ENCODE assay signal across 29 cellular contexts in the genomic region with DNA sequence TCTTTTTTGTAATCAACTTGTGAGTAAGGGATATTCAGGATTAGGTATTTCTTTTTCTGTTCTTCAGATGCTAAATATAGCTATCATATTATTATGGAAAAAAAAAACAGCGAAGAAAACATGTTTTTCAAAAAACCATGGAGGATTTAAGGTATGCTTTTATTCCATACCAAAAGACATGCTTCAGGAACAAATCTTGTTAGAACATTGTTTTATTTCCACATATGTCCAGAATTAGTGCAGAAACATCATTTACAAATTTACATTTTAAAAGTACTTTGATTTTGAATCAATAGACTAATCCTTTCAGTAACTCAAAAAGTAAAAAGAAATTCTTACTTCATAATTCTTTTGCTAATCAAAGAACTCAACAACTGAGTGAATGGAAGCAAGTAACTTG.
"Had no signal": no experiment of that assay in that cellular context is flagged by ENCODE, and none has a peak within 500 bp of the region (broad histone marks: within the 10 kb centered on the region; RNA-seq: fewer than 3 reads in every experiment).

No MANE protein-coding gene starts in this region.

- H3K27me3 Mint-ChIP-seq: dendritic cell treated with granulocyte-macrophage colony-stimulating factor and Interleukin-4, amounts not matched to agents 40 ng/mL and 50 ng/mL, for 4 days; effector memory CD8-positive, alpha-beta T cell had no signal

- H3K27ac ChIP-seq: colonic mucosa, coronary artery, dorsolateral prefrontal cortex, epithelial cell of prostate, esophagus muscularis mucosa, esophagus squamous epithelium, foreskin keratinocyte, gastrocnemius medialis, gastroesophageal sphincter, heart left ventricle, heart right ventricle had no signal

- DNase-seq: colonic mucosa; cortex of kidney; dermis blood vessel endothelial cell; dorsolateral prefrontal cortex; effector CD4-positive, alpha-beta T cell; effector CD8-positive, alpha-beta T cell; effector memory CD4-positive, alpha-beta T cell; effector memory CD8-positive, alpha-beta T cell; endodermal cell; erythroblast; esophagus squamous epithelium; foreskin fibroblast; foreskin keratinocyte; foreskin melanocyte; gastrocnemius medialis; glutamatergic neuron; head of caudate nucleus; heart left ventricle; heart right ventricle had no signal

- H3K27me3 ChIP-seq: colonic mucosa, dorsolateral prefrontal cortex, esophagus muscularis mucosa, esophagus squamous epithelium, foreskin keratinocyte, gastrocnemius medialis, gastroesophageal sphincter, heart left ventricle, heart right ventricle had no signal

- H3K9me3 Mint-ChIP-seq: endodermal cell had no signal

- H3K4me3 ChIP-seq: colonic mucosa, coronary artery, dorsolateral prefrontal cortex, esophagus muscularis mucosa, esophagus squamous epithelium, gastrocnemius medialis, gastroesophageal sphincter, heart left ventricle, heart right ventricle had no signal

- H3K9me3 ChIP-seq: colonic mucosa, esophagus muscularis mucosa, esophagus squamous epithelium, gastrocnemius medialis, gastroesophageal sphincter, heart left ventricle had no signal

- H3K4me3 Mint-ChIP-seq: dendritic cell treated with granulocyte-macrophage colony-stimulating factor and Interleukin-4, amounts not matched to agents 40 ng/mL and 50 ng/mL, for 4 days; effector memory CD8-positive, alpha-beta T cell; endodermal cell had no signal

- H3K4me1 ChIP-seq: colonic mucosa, esophagus muscularis mucosa, esophagus squamous epithelium, foreskin keratinocyte, gastrocnemius medialis, gastroesophageal sphincter, heart left ventricle, heart right ventricle had no signal

- FAIRE-seq: colon, endometrium, endothelial cell of umbilical vein, frontal cortex had no signal

- H3K27ac Mint-ChIP-seq: dendritic cell treated with granulocyte-macrophage colony-stimulating factor and Interleukin-4, amounts not matched to agents 40 ng/mL and 50 ng/mL, for 4 days; effector memory CD8-positive, alpha-beta T cell; endodermal cell had no signal

- H3K36me3 ChIP-seq: colonic mucosa, esophagus muscularis mucosa, esophagus squamous epithelium, gastrocnemius medialis, gastroesophageal sphincter, heart left ventricle, heart right ventricle had no signal

- ATAC-seq: effector memory CD8-positive, alpha-beta T cell; esophagus mucosa; foreskin keratinocyte; gastrocnemius medialis; gastroesophageal sphincter; heart left ventricle; heart right ventricle had no signal
